ENCODE assay signal across 1 cellular context in the genomic region with DNA sequence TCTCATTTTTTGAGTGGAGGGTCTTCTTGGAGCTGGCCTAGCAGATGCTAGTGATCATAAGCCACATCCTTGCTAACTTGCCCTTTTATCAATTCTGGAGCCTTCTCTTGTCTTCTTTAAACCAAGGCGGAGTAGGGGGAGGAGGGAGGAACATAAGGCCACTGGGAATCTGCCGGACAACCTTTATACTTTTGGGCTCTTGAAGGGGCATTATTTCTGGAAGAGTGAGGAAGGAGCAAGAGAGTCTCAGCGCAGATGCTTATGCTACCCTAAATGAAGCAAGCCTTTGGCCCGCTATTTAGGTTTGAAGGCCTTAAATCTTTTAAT.
TF ChIP-seq lines count a peak whose summit lies in the region.

No MANE protein-coding gene starts in this region.

TF ChIP-seq in SK-N-SH, 30 proteins besides CTCF, POLR2A, EP300 and RAD21 (continued from another document):
- no peak for TF ChIP-seq REST (IDR thresholded peaks at IDR 0.05; ENCODE audit: low read depth, low read length)
- no peak for TF ChIP-seq RXRA (IDR thresholded peaks at IDR 0.05; ENCODE audit: borderline replicate concordance, low read depth)
- no peak for TF ChIP-seq MXI1 (IDR thresholded peaks at IDR 0.05; ENCODE audit: low read depth, low read length)
- no peak for TF ChIP-seq GABPA (IDR thresholded peaks at IDR 0.05; ENCODE audit: low read depth)
- no peak for TF ChIP-seq TCF12 (IDR thresholded peaks at IDR 0.05)
- no peak for TF ChIP-seq TAF1 (IDR thresholded peaks at IDR 0.05; ENCODE audit: borderline replicate concordance, low read depth, low read length)
- TF ChIP-seq POLR2AphosphoS5 (IDR thresholded peaks at IDR 0.05; ENCODE audit: low read depth, low read length): no peak
